Comparison of ENCODE assay signal across 7 cellular contexts in the genomic region with DNA sequence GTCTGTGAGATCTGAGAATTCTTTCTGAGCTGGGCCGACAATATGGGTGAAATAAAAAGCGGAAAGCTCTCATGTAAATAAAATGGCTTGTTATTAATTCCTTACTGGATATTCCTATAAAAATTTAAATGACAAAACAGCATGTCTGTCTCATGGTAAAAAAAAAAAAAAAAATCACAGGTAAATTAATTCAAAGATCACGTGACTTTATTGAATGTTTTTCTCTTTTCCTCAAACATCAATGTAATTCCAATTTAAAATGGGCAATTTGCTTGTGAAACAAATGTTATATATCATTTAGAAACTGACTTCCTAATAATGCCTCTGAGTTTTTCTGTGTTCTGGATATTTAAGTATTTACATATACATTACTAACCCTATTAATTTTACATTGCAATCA.
"Had no signal": no experiment of that assay in that cellular context is flagged by ENCODE, and none has a peak within 500 bp of the region (broad histone marks: within the 10 kb centered on the region; RNA-seq: fewer than 3 reads in every experiment).

No MANE protein-coding gene starts in this region.

- FAIRE-seq: G401.6, GM12891, GM12892, GM18507, GM19239 had no signal

- DNase-seq: GDM1, GF-D8 had no signal
